Comparison of ENCODE assay signal across 8 cellular contexts in the genomic region with DNA sequence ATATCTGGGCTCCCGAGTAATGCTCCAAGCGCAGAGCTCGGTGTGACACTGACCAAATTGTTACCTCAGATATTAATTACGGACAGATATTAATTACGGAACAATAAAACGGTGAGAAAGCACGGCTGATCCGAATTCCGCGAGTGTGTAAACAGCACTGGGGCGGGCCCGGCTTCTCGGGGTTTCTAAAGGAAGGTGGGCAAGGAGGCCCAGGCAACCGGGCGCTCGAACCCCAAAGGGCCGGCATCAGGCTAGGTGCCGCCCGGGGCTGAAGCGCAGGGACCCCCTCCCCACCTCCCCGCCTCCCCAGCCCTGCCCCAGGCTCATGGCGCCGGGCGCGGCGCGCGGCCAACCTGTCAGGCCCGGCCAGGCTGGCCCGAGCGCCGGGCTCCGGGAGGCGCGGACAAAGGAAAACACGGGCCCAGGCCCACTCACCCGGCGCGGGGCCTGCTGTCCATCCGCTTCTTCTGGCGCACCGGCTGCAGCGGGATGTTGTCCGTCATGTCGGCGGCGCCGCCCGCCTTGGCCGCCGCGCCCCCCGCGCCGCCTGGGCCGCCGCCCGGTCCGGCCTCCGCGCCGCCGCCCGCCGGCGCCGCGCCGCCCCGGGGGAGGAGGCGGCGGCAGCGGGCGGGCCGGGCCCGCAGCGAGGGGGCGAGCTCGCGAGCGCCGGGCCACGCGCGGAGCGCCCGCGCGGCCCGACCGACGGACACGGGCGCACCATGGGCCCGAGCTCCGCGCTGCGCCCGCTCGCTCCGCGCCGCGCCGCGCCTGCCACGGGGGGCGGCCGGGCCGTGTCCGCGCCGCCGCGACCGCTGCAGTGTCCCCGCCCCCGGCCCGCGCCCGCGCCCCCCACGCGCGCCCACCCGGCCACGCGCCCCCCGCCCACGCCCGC. TPM values are rescaled to one million over a fixed set of nuclear protein-coding genes. Genes with fewer than 3 reads are reported as not detected.
DNase-seq lines count a peak whose midpoint lies in the region; ATAC-seq and TF ChIP-seq lines count a peak whose summit lies in the region.

A gene with protein sequence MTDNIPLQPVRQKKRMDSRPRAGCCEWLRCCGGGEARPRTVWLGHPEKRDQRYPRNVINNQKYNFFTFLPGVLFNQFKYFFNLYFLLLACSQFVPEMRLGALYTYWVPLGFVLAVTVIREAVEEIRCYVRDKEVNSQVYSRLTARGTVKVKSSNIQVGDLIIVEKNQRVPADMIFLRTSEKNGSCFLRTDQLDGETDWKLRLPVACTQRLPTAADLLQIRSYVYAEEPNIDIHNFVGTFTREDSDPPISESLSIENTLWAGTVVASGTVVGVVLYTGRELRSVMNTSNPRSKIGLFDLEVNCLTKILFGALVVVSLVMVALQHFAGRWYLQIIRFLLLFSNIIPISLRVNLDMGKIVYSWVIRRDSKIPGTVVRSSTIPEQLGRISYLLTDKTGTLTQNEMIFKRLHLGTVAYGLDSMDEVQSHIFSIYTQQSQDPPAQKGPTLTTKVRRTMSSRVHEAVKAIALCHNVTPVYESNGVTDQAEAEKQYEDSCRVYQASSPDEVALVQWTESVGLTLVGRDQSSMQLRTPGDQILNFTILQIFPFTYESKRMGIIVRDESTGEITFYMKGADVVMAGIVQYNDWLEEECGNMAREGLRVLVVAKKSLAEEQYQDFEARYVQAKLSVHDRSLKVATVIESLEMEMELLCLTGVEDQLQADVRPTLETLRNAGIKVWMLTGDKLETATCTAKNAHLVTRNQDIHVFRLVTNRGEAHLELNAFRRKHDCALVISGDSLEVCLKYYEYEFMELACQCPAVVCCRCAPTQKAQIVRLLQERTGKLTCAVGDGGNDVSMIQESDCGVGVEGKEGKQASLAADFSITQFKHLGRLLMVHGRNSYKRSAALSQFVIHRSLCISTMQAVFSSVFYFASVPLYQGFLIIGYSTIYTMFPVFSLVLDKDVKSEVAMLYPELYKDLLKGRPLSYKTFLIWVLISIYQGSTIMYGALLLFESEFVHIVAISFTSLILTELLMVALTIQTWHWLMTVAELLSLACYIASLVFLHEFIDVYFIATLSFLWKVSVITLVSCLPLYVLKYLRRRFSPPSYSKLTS (minus strand): TSS at position 524 of the 892 bp plus-strand sequence. CDS start 21 bp downstream, at position 503.

- H3K27me3 ChIP-seq in SK-N-SH (ENCODE audit: insufficient read depth) (no peaks in the 10 kb centered on the region), upper lobe of left lung (no peaks in the 10 kb centered on the region)

- TF ChIP-seq POLR2A in erythroblast (IDR thresholded peaks at IDR 0.05; ENCODE audit: low read length) (no peak), upper lobe of left lung (IDR thresholded peaks at IDR 0.05) (no peak)

- CTCF ChIA-PET in SK-N-SH (lab: Yijun Ruan, JAX): interaction anchor here (1.0 to 1.9 kb wide), 6 partner anchors 22 to 128 kb away, joined by 3 to 6 read pairs (median 3); no protein-coding TSS in a partner anchor

- H3K4me1 ChIP-seq in SK-N-SH (ENCODE audit: control insufficient read depth in 1 of 2, insufficient read depth in 2 of 2, low read depth in 1 of 2, low read length in 1 of 2): no peaks in the 10 kb centered on the region; a peak in 1 of 4 replicates
- peaks cover 0 to 20% (median 6%) of the 10 kb centered on the region in 4 donors for H3K4me1 ChIP-seq in upper lobe of left lung

- no peaks in the 10 kb centered on the region for H3K9me2 ChIP-seq in SK-N-SH

- ATAC-seq in upper lobe of left lung (ENCODE audit: low FRiP score in 2 of 2) (peak; percentile 40 to 61), GM19467 (IDR thresholded peaks at IDR 0.05; ENCODE audit: unreplicated experiment) (no peak)

- no peaks in the 10 kb centered on the region for H4K20me1 ChIP-seq in SK-N-SH (ENCODE audit: insufficient read depth)

- 0% methylated on average over 9 of the region's 131 CpGs for WGBS in SK-N-SH (ENCODE audit: low lambda C conversion rate)
- 1 to 2% methylated on average over 13 to 21 of the region's 131 CpGs for WGBS in upper lobe of left lung, 2 donors

- H3K4me3 ChIP-seq in SK-N-SH (ENCODE audit: low read depth in 2 of 2, low read length in 1 of 2): peak within 1 kb of the TSS; percentile 65 to 98
- peak within 1 kb of the TSS; percentile 62 to 89 (median 72) for H3K4me3 ChIP-seq in upper lobe of left lung

- H3K36me3 ChIP-seq in SK-N-SH (replicated peaks in 1 of 2; ENCODE audit: control insufficient read depth in 1 of 2, insufficient read depth in 2 of 2, low read length in 1 of 2): no peaks in the 10 kb centered on the region
- no peaks in the 10 kb centered on the region for H3K36me3 ChIP-seq in upper lobe of left lung

- TF ChIP-seq EP300 in SK-N-SH (IDR thresholded peaks at IDR 0.05; ENCODE audit: borderline replicate concordance in 1 of 2, low read depth in 1 of 2, low read length in 1 of 2) (no peak), upper lobe of left lung (IDR thresholded peaks at IDR 0.05) (no peak)

- peak within 1 kb of the TSS; percentile 84 for H3K9ac ChIP-seq in SK-N-SH

- H3K27ac ChIP-seq in SK-N-SH (ENCODE audit: low read depth in 2 of 2, low read length in 1 of 2) (peak within 1 kb of the TSS; percentile 9 to 24; a peak in 2 of 4 replicates), upper lobe of left lung (peak within 1 kb of the TSS; percentile 7 to 82 (median 56))

- H3F3A ChIP-seq in SK-N-SH (replicated peaks; ENCODE audit: insufficient read depth): peaks cover 19% of the 10 kb centered on the region

- DNase-seq in NCI-H1105 (lab: John Stamatoyannopoulos, UW) (peak; percentile 21), NCI-H1105 treated with DMSO at 0.1 percent for 48 hours (lab: John Stamatoyannopoulos, UW) (no peak), SK-N-SH (peak; percentile 78), erythroblast (lab: John Stamatoyannopoulos, UW) (peak; percentile 21 to 23), mucosa of gallbladder (ENCODE audit: low spot score) (no peak), upper lobe of left lung (peak; percentile 29 to 89), inferior parietal cortex (ENCODE audit: extremely low spot score) (no peak)

- POLR2A ChIA-PET in SK-N-SH (lab: Yijun Ruan, JAX): interaction anchor here (1.2 kb wide), 1 partner anchor 88 kb away, joined by 4 read pairs; no protein-coding TSS in a partner anchor

- TF ChIP-seq CTCF in SK-N-SH (IDR thresholded peaks at IDR 0.05) (peak; percentile 10; the same call in 1 of the 2 replicates), upper lobe of left lung (IDR thresholded peaks at IDR 0.05) (peak in 1 of 6 experiments; percentile 4)

- H3K4me2 ChIP-seq in SK-N-SH: peak within 1 kb of the TSS; percentile 100

- H3K9me3 ChIP-seq in SK-N-SH (no peaks in the 10 kb centered on the region), upper lobe of left lung (no peaks in the 10 kb centered on the region)

- no peak for TF ChIP-seq RAD21 in SK-N-SH (IDR thresholded peaks at IDR 0.05; ENCODE audit: low read length)

- H3K79me2 ChIP-seq in SK-N-SH (ENCODE audit: insufficient read depth): peaks cover 12% of the 10 kb centered on the region; the same call in 1 of the 2 replicates

- H2AFZ ChIP-seq in SK-N-SH (ENCODE audit: low read depth): peak within 1 kb of the TSS; percentile 91

TF ChIP-seq in SK-N-SH, 30 proteins besides CTCF, POLR2A, EP300 and RAD21:
- TF ChIP-seq MXI1 (IDR thresholded peaks at IDR 0.05; ENCODE audit: low read depth, low read length) (peak; percentile 8; the same call in 1 of the 2 replicates), MEF2A (IDR thresholded peaks at IDR 0.05; ENCODE audit: borderline replicate concordance, low read depth) (no peak), RXRA (IDR thresholded peaks at IDR 0.05; ENCODE audit: borderline replicate concordance, low read depth) (no peak), ELF1 (IDR thresholded peaks at IDR 0.05) (no peak), NRF1 (IDR thresholded peaks at IDR 0.05; ENCODE audit: low read depth, low read length) (no peak), TAF1 (IDR thresholded peaks at IDR 0.05; ENCODE audit: borderline replicate concordance, low read depth, low read length) (no peak), IRF3 (IDR thresholded peaks at IDR 0.05; ENCODE audit: low read depth, low read length) (no peak)
TF ChIP-seq in SK-N-SH: peak in this region for 1.

RNA-seq across cellular contexts. Expression of the gene that starts here (rescaled TPM):
- polyA plus RNA-seq in SK-N-SH (2012; rRNA removed): 11.0 and 12.7 TPM in 2 replicates
- polyA plus RNA-seq in SK-N-SH (2012; cell fraction: cytosol; rRNA removed): 8.1 and 11.0 TPM in 2 replicates
- polyA plus RNA-seq in SK-N-SH (2012; cell fraction: nucleus; rRNA removed): 8.0 and 10.3 TPM in 2 replicates
- total RNA-seq in mucosa of gallbladder (49.5 TPM), upper lobe of left lung (10 to 100 TPM; 15.7 to 31.3 (median 22.8) TPM)

Comparison
In these comparisons a context has a peak if more than half of its experiments do, and no peak if none do; other contexts are left out.
1. DNase-seq: peak in NCI-H1105 (single experiment), SK-N-SH (single experiment), erythroblast (2 of 2) and upper lobe of left lung (2 of 2); none in NCI-H1105 treated with DMSO at 0.1 percent for 48 hours (single experiment), mucosa of gallbladder (single experiment) and inferior parietal cortex (single experiment).